ENCODE assay signal across 8 cellular contexts in the genomic region with DNA sequence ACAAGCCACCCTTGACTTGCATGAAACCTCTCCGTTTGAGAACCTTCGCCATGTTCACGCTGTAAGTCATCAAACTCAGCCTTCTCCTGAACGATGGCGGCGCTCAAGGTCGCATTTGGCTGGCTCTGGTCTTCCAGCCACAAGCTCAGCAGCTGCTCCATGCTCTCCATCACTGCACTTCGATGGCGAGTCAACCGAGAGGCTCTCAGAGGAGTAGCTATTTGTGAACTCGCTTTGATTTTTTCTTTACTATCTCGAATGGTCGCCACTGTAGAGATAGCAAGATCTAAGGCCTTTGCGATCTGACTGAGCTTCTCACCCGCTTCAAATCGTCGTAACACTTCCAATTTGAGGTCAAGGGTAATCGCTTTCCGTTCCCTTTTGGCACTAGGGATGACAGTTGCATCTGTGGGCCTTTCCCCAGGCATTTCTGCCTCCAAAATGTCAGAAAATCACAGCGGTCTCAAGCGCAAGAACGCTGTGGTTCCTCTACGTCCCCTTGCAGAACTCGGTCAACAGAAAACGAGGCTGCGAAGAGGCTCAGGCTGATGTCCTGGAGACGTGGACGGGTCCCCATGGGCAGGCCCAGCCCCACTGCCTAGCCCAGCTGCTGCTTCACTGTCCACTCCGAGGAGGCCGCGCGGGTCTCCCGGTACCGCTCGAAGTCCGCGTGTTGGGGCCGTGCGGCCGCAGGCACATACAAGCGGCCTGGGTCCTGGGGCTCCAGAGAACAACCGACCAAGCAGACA. TPM values are rescaled to one million over a fixed set of nuclear protein-coding genes. Genes with fewer than 3 reads are reported as not detected.
DNase-seq lines count a peak whose midpoint lies in the region; ATAC-seq and TF ChIP-seq lines count a peak whose summit lies in the region.

No MANE protein-coding gene starts in this region.

- peak; percentile 44 to 47 for ATAC-seq in lower lobe of right lung

- no peak for TF ChIP-seq POLR2A in uterus (IDR thresholded peaks at IDR 0.05)

- in situ Hi-C loops in brain microvascular endothelial cell (cut with HindIII; ENCODE audit: low pct_ligation_motif_present, low sequenced_read_pairs): no loop called here

- TF ChIP-seq CTCF in brain microvascular endothelial cell (IDR thresholded peaks at IDR 0.05; ENCODE audit: low read depth, low read length, missing control alignments) (no peak), lower lobe of right lung (IDR thresholded peaks at IDR 0.05) (no peak), uterus (IDR thresholded peaks at IDR 0.05) (no peak)

- H3K27ac ChIP-seq in brain microvascular endothelial cell (peak overlapping the region; percentile 89), lower lobe of right lung (peak overlapping the region; percentile 96), uterus (peak overlapping the region; percentile 89 to 92)

- intact Hi-C loops in lower lobe of right lung (cut with DNase I) (no loop called here), uterus (cut with DNase I; ENCODE audit: low total_unique reads) (no loop called here)

- H3K4me3 ChIP-seq in GM08714 (ENCODE audit: low read length): peak overlapping the region; percentile 89
- H3K4me3 ChIP-seq in brain microvascular endothelial cell (ENCODE audit: low read depth, low read length): peak overlapping the region; percentile 95
- peak overlapping the region; percentile 80 for H3K4me3 ChIP-seq in lower lobe of right lung
- peak overlapping the region; percentile 61 to 74 for H3K4me3 ChIP-seq in uterus

- DNase-seq in HuH-7.5 (ENCODE audit: low spot score) (peak; percentile 66), brain microvascular endothelial cell (no peak), lower lobe of right lung (peak; percentile 65), uterus (peak in 1 of 2 donors; percentile 31), OCI-M1 (lab: John Stamatoyannopoulos, UW) (no peak), D341Med (ENCODE audit: low spot score) (no peak), HEK293T (ENCODE audit: extremely low spot score) (no peak)

- CTCF ChIA-PET in HEK293T (lab: Yijun Ruan, JAX): no interaction called here

- H3K4me1 ChIP-seq in lower lobe of right lung (peaks cover 32% of the 10 kb centered on the region), uterus (peaks cover 0 to 7% of the 10 kb centered on the region in 2 donors)

- no peaks in the 10 kb centered on the region for H3K9me3 ChIP-seq in lower lobe of right lung
- H3K9me3 ChIP-seq in uterus: no peaks in the 10 kb centered on the region

- H3K36me3 ChIP-seq in brain microvascular endothelial cell (replicated peaks) (no peaks in the 10 kb centered on the region), lower lobe of right lung (peaks cover 2% of the 10 kb centered on the region), uterus (no peaks in the 10 kb centered on the region)

- H3K27me3 ChIP-seq in brain microvascular endothelial cell (replicated peaks): no peaks in the 10 kb centered on the region
- H3K27me3 ChIP-seq in lower lobe of right lung (ENCODE audit: low read depth): no peaks in the 10 kb centered on the region
- no peaks in the 10 kb centered on the region for H3K27me3 ChIP-seq in uterus

- POLR2A ChIA-PET in HEK293T (lab: Yijun Ruan, JAX): interaction anchor here (0.7 to 3.0 kb wide), 9 partner anchors 11 to 75 kb away, joined by 3 to 10 read pairs (median 5); no protein-coding TSS in a partner anchor

TF ChIP-seq in HEK293T, 16 proteins besides CTCF, POLR2A, EP300 and RAD21:
- TF ChIP-seq SP1 (IDR thresholded peaks at IDR 0.05) (no peak), ARNT (IDR thresholded peaks at IDR 0.05) (no peak), FOXA1 (IDR thresholded peaks at IDR 0.05) (no peak), ELF4 (IDR thresholded peaks at IDR 0.05) (no peak), BHLHE40 (IDR thresholded peaks at IDR 0.05; ENCODE audit: borderline replicate concordance) (no peak), HDGF (IDR thresholded peaks at IDR 0.05; ENCODE audit: borderline replicate concordance) (no peak), NFRKB (IDR thresholded peaks at IDR 0.05) (no peak), FOXK2 (IDR thresholded peaks at IDR 0.05) (no peak), ZNF384 (IDR thresholded peaks at IDR 0.05) (no peak), CTBP1 (IDR thresholded peaks at IDR 0.05; ENCODE audit: borderline replicate concordance) (no peak), SUZ12 (IDR thresholded peaks at IDR 0.05) (no peak), FOXM1 (IDR thresholded peaks at IDR 0.05; ENCODE audit: borderline replicate concordance) (no peak), TARDBP (IDR thresholded peaks at IDR 0.05) (no peak)
- TF ChIP-seq, protein P1, sequence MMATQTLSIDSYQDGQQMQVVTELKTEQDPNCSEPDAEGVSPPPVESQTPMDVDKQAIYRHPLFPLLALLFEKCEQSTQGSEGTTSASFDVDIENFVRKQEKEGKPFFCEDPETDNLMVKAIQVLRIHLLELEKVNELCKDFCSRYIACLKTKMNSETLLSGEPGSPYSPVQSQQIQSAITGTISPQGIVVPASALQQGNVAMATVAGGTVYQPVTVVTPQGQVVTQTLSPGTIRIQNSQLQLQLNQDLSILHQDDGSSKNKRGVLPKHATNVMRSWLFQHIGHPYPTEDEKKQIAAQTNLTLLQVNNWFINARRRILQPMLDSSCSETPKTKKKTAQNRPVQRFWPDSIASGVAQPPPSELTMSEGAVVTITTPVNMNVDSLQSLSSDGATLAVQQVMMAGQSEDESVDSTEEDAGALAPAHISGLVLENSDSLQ (IDR thresholded peaks at IDR 0.05): no peak

RNA-seq across cellular contexts. Expression of a gene that starts 23.1 kb away (rescaled TPM):
- total RNA-seq in lower lobe of right lung: 66.0 TPM
- 10 to 100 TPM; 29.4 to 96.3 (median 57.2) TPM for total RNA-seq in uterus

RNA-seq across cellular contexts. Expression of a gene that starts 47.6 kb away (rescaled TPM):
- total RNA-seq in lower lobe of right lung: 4.2 TPM
- 1 to 10 TPM in 2 of 4 donors, not detected in 2; 1.0 to 4.2 TPM for total RNA-seq in uterus

RNA-seq across cellular contexts. Expression of a gene that starts 48.5 kb away (rescaled TPM):
- total RNA-seq in lower lobe of right lung (2.1 TPM), uterus (10 to 100 TPM in 1 of 4 donors, under 1 TPM in 1, not detected in 2; 0.88 to 28.6 TPM)

RNA-seq across cellular contexts. Expression of a gene that starts 53.0 kb away (rescaled TPM):
- 5.3 TPM for total RNA-seq in lower lobe of right lung
- 1 to 10 TPM in 3 of 4 donors, under 1 TPM in 1; 0.77 to 6.2 (median 5.4) TPM for total RNA-seq in uterus

Comparison
In these comparisons a context has a peak if more than half of its experiments do, and no peak if none do; other contexts are left out.
1. DNase-seq: peak in HuH-7.5 (single experiment) and lower lobe of right lung (single experiment); none in brain microvascular endothelial cell (single experiment), OCI-M1 (single experiment), D341Med (single experiment) and HEK293T (single experiment).
2. Peak in every context shown above with its lines, with median percentiles within 50 percentile points of each other: H3K4me3 ChIP-seq and H3K27ac ChIP-seq.